In the genomic region with DNA sequence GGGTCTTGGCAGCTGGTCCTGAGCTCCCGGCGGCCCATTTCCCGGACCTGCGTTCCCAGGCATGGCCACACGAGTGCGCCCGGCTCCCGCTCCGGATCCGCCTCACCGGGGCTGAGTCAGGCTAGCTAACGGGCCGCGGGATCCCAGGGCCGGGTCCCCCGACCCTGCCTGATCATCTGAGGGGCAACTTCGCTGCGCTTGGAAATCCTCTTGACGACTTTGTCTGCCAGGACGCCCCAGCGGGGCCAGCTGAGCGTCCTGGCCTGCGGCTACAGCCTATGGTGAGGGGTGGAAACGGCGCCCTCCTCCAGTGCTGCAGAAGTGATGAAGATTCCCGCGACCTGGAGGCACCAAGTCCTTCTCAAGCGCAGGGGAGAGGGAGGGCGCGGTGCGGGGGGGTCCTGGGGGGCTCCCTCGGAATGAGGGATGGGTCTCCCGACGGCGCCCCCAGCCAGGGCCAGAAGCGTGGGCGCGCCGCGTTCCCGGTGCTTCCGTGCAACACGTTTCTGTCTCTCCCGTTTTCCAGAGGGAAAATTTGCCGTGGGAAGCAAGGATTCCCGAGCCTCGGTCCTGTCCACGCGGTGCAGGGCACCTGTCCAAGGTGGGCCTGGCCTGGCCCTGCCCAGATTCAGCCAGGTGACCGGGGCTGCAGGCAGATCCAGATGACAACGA, we compare ENCODE assay signal across 8 cellular contexts.
DNase-seq lines count a peak whose midpoint lies in the region; ATAC-seq and TF ChIP-seq lines count a peak whose summit lies in the region.

No MANE protein-coding gene starts in this region.

- peak overlapping the region; percentile 81 for H2AFZ ChIP-seq in osteoblast (ENCODE audit: low read length)

- H3K27me3 ChIP-seq in gastroesophageal sphincter (peaks cover 46% of the 10 kb centered on the region), osteoblast (ENCODE audit: insufficient read depth, low read length) (no peaks in the 10 kb centered on the region), thoracic aorta (replicated peaks; ENCODE audit: insufficient read depth) (no peaks in the 10 kb centered on the region)

- H3K36me3 ChIP-seq in gastroesophageal sphincter (no peaks in the 10 kb centered on the region), osteoblast (ENCODE audit: insufficient read depth, low read length) (no peaks in the 10 kb centered on the region), thoracic aorta (no peaks in the 10 kb centered on the region)

- in situ Hi-C loops in ACHN (cut with HindIII; ENCODE audit: low pct_ligation_motif_present, low pct_unique_long_range_greater_than_20kb, low sequenced_read_pairs): no loop called here

- H4K20me1 ChIP-seq in osteoblast (ENCODE audit: insufficient read depth, low read length): no peaks in the 10 kb centered on the region

- H3K4me3 ChIP-seq in gastroesophageal sphincter (peak overlapping the region; percentile 13 to 49), osteoblast (ENCODE audit: insufficient read depth, low read length) (peak overlapping the region; percentile 74), thoracic aorta (peak overlapping the region; percentile 63)

- TF ChIP-seq CTCF in gastroesophageal sphincter (IDR thresholded peaks at IDR 0.05) (peak; percentile 51 to 89 (median 76)), osteoblast (IDR thresholded peaks at IDR 0.05; ENCODE audit: extremely low read depth, low read depth, low read length) (peak; percentile 77), thoracic aorta (IDR thresholded peaks at IDR 0.05) (peak; percentile 83)

- H3K4me1 ChIP-seq in gastroesophageal sphincter (peaks cover 0 to 11% (median 3%) of the 10 kb centered on the region in 3 donors), osteoblast (ENCODE audit: insufficient read depth, low read length) (peaks cover 18% of the 10 kb centered on the region), thoracic aorta (ENCODE audit: control insufficient read depth in 1 of 2, low read depth in 2 of 2) (peaks cover 0 to 4% of the 10 kb centered on the region in 2 donors)

- peak; percentile 74 for DNase-seq in ACHN
- peak; percentile 69 for DNase-seq in OCI-M1 (lab: John Stamatoyannopoulos, UW)
- peak; percentile 88 for DNase-seq in activated effector memory CD4-positive, alpha-beta T cell treated with anti-CD3 and anti-CD28 coated beads, Interleukin-2, amount 50 U/mL, for 16 hours
- peak; percentile 92 for DNase-seq in osteoblast (ENCODE audit: insufficient read length, low spot score, missing footprints)
- DNase-seq in thoracic aorta (ENCODE audit: low spot score): no peak

- no peaks in the 10 kb centered on the region for H3K9me3 ChIP-seq in gastroesophageal sphincter
- H3K9me3 ChIP-seq in osteoblast (ENCODE audit: low read depth, low read length): no peaks in the 10 kb centered on the region
- no peaks in the 10 kb centered on the region for H3K9me3 ChIP-seq in thoracic aorta

- H3K79me2 ChIP-seq in osteoblast (ENCODE audit: insufficient read depth, low read length): no peaks in the 10 kb centered on the region

- 0% methylated on average over 2 to 3 of the region's 51 CpGs for WGBS in gastroesophageal sphincter (ENCODE audit: low coverage in 1 of 2), 2 donors

- H3K4me2 ChIP-seq in osteoblast (ENCODE audit: insufficient read depth, low read length): peak overlapping the region; percentile 87

- no peak for TF ChIP-seq POLR2A in gastroesophageal sphincter (IDR thresholded peaks at IDR 0.05)

- peak; percentile 80 for ATAC-seq in GM18858 (IDR thresholded peaks at IDR 0.05; ENCODE audit: unreplicated experiment)
- peak; percentile 83 for ATAC-seq in HG03066 (IDR thresholded peaks at IDR 0.05; ENCODE audit: low read depth, unreplicated experiment)
- ATAC-seq in gastroesophageal sphincter: peak; percentile 70
- peak; percentile 49 for ATAC-seq in thoracic aorta (ENCODE audit: insufficient number of reproducible peaks, low FRiP score, low read depth)

- TF ChIP-seq EP300 in gastroesophageal sphincter (IDR thresholded peaks at IDR 0.05): no peak

- H3K27ac ChIP-seq in gastroesophageal sphincter (no peak overlapping the region), osteoblast (ENCODE audit: low read depth, low read length) (peak overlapping the region; percentile 92), thoracic aorta (no peak overlapping the region)
